ENCODE assay signal across 18 cellular contexts in genomic region chr2:97999536-97999935, GRCh38. TPM values are rescaled to one million over a fixed set of nuclear protein-coding genes. Genes with fewer than 3 reads are reported as not detected.
DNase-seq lines count a peak whose midpoint lies in the region; ATAC-seq, FAIRE-seq and TF ChIP-seq lines count a peak whose summit lies in the region.
"Had no signal": no experiment of that assay in that cellular context is flagged by ENCODE, and none has a peak within 500 bp of the region (broad histone marks: within the 10 kb centered on the region; RNA-seq: fewer than 3 reads in every experiment).

No MANE protein-coding gene starts in this region.

- peaks cover 14% of the 10 kb centered on the region for H3K27me3 Mint-ChIP-seq in activated CD4-positive, alpha-beta T cell treated with anti-CD3 and anti-CD28 coated beads, Interleukin-2, amount 10 ng/mL, durations not matched to agents 24 days and 14 days
- H3K27me3 Mint-ChIP-seq in activated CD4-positive, alpha-beta T cell treated with anti-CD3 and anti-CD28 coated beads for 36 hours = no peaks in the 10 kb centered on the region
- H3K27me3 Mint-ChIP-seq: B cell, IgD-negative memory B cell had no signal

- H3K36me3 Mint-ChIP-seq in activated CD4-positive, alpha-beta T cell treated with anti-CD3 and anti-CD28 coated beads, Interleukin-2, amount 10 ng/mL, durations not matched to agents 24 days and 14 days (ENCODE audit: low read depth) = peaks cover 2% of the 10 kb centered on the region
- no peaks in the 10 kb centered on the region for H3K36me3 Mint-ChIP-seq in activated CD4-positive, alpha-beta T cell treated with anti-CD3 and anti-CD28 coated beads for 36 hours (ENCODE audit: low read depth)
- H3K36me3 Mint-ChIP-seq: CD4-positive, CD25-positive, alpha-beta regulatory T cell; IgD-negative memory B cell had no signal

- TF ChIP-seq CTCF in K562 (IDR thresholded peaks at IDR 0.05 in 2 of 3, conservative IDR thresholded peaks at IDR 0.05 in 1 of 3; ENCODE audit: insufficient read depth in 2 of 3, low read depth in 1 of 3, low read length in 3 of 3) = no peak

- intact Hi-C loops in activated CD4-positive, alpha-beta T cell treated with anti-CD3 and anti-CD28 coated beads, Interleukin-2, amount 10 ng/mL, durations not matched to agents 24 days and 14 days (cut with micrococcal nuclease) = loop anchor here (5.0 to 10.0 kb wide), 2 partner anchors 37 to 285 kb away; partner anchors contain the start of gene ZAP70
- intact Hi-C loops in activated CD4-positive, alpha-beta T cell treated with anti-CD3 and anti-CD28 coated beads for 36 hours (cut with DNase I, micrococcal nuclease) = loop anchor here (5.0 to 10.0 kb wide), 6 partner anchors 145 to 1335 kb away; partner anchors contain the start of genes COA5 (in 1 of the 2), EIF5B (in 1 of the 2), LIPT1 (in 1 of the 2) and TSGA10 (in 1 of the 2)
- intact Hi-C loops in K562 (cut with micrococcal nuclease) = no loop called here

- no peak for TF ChIP-seq RAD21 in K562 (CRISPR knock-in tag; conservative IDR thresholded peaks at IDR 0.05 in 1 of 2, IDR thresholded peaks at IDR 0.05 in 1 of 2)

- no peak for TF ChIP-seq EP300 in K562 (IDR thresholded peaks at IDR 0.05; ENCODE audit: low read length)

- no peak overlapping the region for H3K27ac Mint-ChIP-seq in activated CD4-positive, alpha-beta T cell treated with anti-CD3 and anti-CD28 coated beads, Interleukin-2, amount 10 ng/mL, durations not matched to agents 24 days and 14 days
- no peak overlapping the region for H3K27ac Mint-ChIP-seq in activated CD4-positive, alpha-beta T cell treated with anti-CD3 and anti-CD28 coated beads for 36 hours
- H3K27ac Mint-ChIP-seq: B cell; CD4-positive, CD25-positive, alpha-beta regulatory T cell had no signal

- BruUV-seq in K562 (replicated peaks; lab: Mats Ljungman, UMichigan) = no TSS peak

- no peak overlapping the region for H3K4me3 Mint-ChIP-seq in activated CD4-positive, alpha-beta T cell treated with anti-CD3 and anti-CD28 coated beads, Interleukin-2, amount 10 ng/mL, durations not matched to agents 24 days and 14 days
- no peak overlapping the region for H3K4me3 Mint-ChIP-seq in activated CD4-positive, alpha-beta T cell treated with anti-CD3 and anti-CD28 coated beads for 36 hours
- H3K4me3 Mint-ChIP-seq: B cell had no signal

- H3K79me2 ChIP-seq in K562 (ENCODE audit: control insufficient read depth, insufficient read depth, low read length) = peaks cover 10% of the 10 kb centered on the region

- H4K20me1 ChIP-seq in K562 (replicated peaks; ENCODE audit: control insufficient read depth, insufficient read depth, low read length) = no peaks in the 10 kb centered on the region

- in situ Hi-C loops in K562 (cut with MboI) = no loop called here

- POLR2A ChIA-PET in activated CD4-positive, alpha-beta T cell treated with anti-CD3 and anti-CD28 coated beads for 36 hours (lab: Charles Lee) = no interaction called here
- POLR2A ChIA-PET in K562 (lab: Yijun Ruan, JAX) = no interaction called here

- H3K27me3 ChIP-seq in K562 (ENCODE audit: control insufficient read depth in 2 of 2, insufficient read depth in 2 of 2, low read length in 2 of 2) = no peaks in the 10 kb centered on the region

- H3K4me2 ChIP-seq in K562 (ENCODE audit: insufficient read depth, low read length) = no peak overlapping the region
- H3K4me2 ChIP-seq: BLaER1 treated with 17β-estradiol and CSF1 and Interleukin-3, amounts not matched to agents 10 nM and 100 nM had no signal

- H3K27ac ChIP-seq in K562 (ENCODE audit: extremely low read depth, low read depth, low read length) = no peak overlapping the region
- H3K27ac ChIP-seq: BLaER1 treated with 17β-estradiol and CSF1 and Interleukin-3, amounts not matched to agents 10 nM and 100 nM; GM23248; HL-60 had no signal

- no peak for TF ChIP-seq POLR2A in GM12892 (IDR thresholded peaks at IDR 0.05; ENCODE audit: low read depth, low read length)
- no peak for TF ChIP-seq POLR2A in K562 (conservative IDR thresholded peaks at IDR 0.05)

- peaks cover 0 to 12% of the 10 kb centered on the region in 2 experiments; a peak in 4 of 5 replicates for H3K4me1 ChIP-seq in K562 (replicated peaks in 1 of 2; ENCODE audit: control insufficient read depth in 2 of 2, insufficient read depth in 2 of 2, low read length in 2 of 2)

- no peak overlapping the region for H3K9ac ChIP-seq in K562 (ENCODE audit: insufficient read depth in 1 of 2, low read depth in 2 of 2, low read length in 2 of 2)
- H3K9ac ChIP-seq: BLaER1 treated with 17β-estradiol and CSF1 and Interleukin-3, amounts not matched to agents 10 nM and 100 nM; GM23248 had no signal

- H2AFZ ChIP-seq in K562 (ENCODE audit: low read depth, low read length) = peak overlapping the region; percentile 49; the same call in 1 of the 2 replicates
- H2AFZ ChIP-seq: GM23248 had no signal

- no peak overlapping the region for H3K4me3 ChIP-seq in K562
- H3K4me3 ChIP-seq: BLaER1 treated with 17β-estradiol and CSF1 and Interleukin-3, amounts not matched to agents 10 nM and 100 nM; GM23248; HAP-1 had no signal

- H3K9me3 Mint-ChIP-seq in activated CD4-positive, alpha-beta T cell treated with anti-CD3 and anti-CD28 coated beads, Interleukin-2, amount 10 ng/mL, durations not matched to agents 24 days and 14 days = no peaks in the 10 kb centered on the region
- no peaks in the 10 kb centered on the region for H3K9me3 Mint-ChIP-seq in activated CD4-positive, alpha-beta T cell treated with anti-CD3 and anti-CD28 coated beads for 36 hours (ENCODE audit: low read depth)
- H3K9me3 Mint-ChIP-seq: CD4-positive, CD25-positive, alpha-beta regulatory T cell; IgD-negative memory B cell had no signal

- no peak for ATAC-seq in activated CD4-positive, alpha-beta T cell treated with anti-CD3 and anti-CD28 coated beads for 36 hours
- no peak for ATAC-seq in K562
- no peak for ATAC-seq in HG03097 (IDR thresholded peaks at IDR 0.05; ENCODE audit: low FRiP score, unreplicated experiment)

- no peaks in the 10 kb centered on the region for H3K36me3 ChIP-seq in K562 (ENCODE audit: control insufficient read depth, insufficient read depth, low read length)
- H3K36me3 ChIP-seq: BLaER1 treated with 17β-estradiol and CSF1 and Interleukin-3, amounts not matched to agents 10 nM and 100 nM; HAP-1 had no signal

- DNase-seq in activated CD4-positive, alpha-beta T cell treated with anti-CD3 and anti-CD28 coated beads, Interleukin-2, amount 10 ng/mL, durations not matched to agents 24 days and 14 days = peak; percentile 53
- no peak for DNase-seq in activated CD4-positive, alpha-beta T cell treated with anti-CD3 and anti-CD28 coated beads for 36 hours
- no peak for DNase-seq in GM12892 (ENCODE audit: insufficient read length)
- no peak for DNase-seq in K562 (ENCODE audit: extremely low read depth in 1 of 4, low spot score in 3 of 4)
- DNase-seq in NCI-H226 = no peak
- DNase-seq: Caco-2; CD4-positive, CD25-positive, alpha-beta regulatory T cell; GM23248 had no signal

- peaks cover 6% of the 10 kb centered on the region for H3K4me1 Mint-ChIP-seq in activated CD4-positive, alpha-beta T cell treated with anti-CD3 and anti-CD28 coated beads, Interleukin-2, amount 10 ng/mL, durations not matched to agents 24 days and 14 days
- peaks cover 6% of the 10 kb centered on the region for H3K4me1 Mint-ChIP-seq in activated CD4-positive, alpha-beta T cell treated with anti-CD3 and anti-CD28 coated beads for 36 hours

- 43% methylated on average over 3 of the region's 3 CpGs for WGBS in K562 (ENCODE audit: insufficient coverage, low coverage, missing lambda C conversion rate)

- CTCF ChIA-PET in activated CD4-positive, alpha-beta T cell treated with anti-CD3 and anti-CD28 coated beads for 36 hours (lab: Charles Lee) = no interaction called here
- CTCF ChIA-PET in K562 (lab: Yijun Ruan, JAX; ENCODE audit: low intra/inter-chr PET ratio) = no interaction called here

- H3K9me3 ChIP-seq in K562 (replicated peaks; ENCODE audit: control insufficient read depth, insufficient read depth, low read depth, low read length) = no peaks in the 10 kb centered on the region
- H3K9me3 ChIP-seq: BLaER1 treated with 17β-estradiol and CSF1 and Interleukin-3, amounts not matched to agents 10 nM and 100 nM; Caco-2; HAP-1 had no signal

- H3K9me1 ChIP-seq in K562 (ENCODE audit: control insufficient read depth, insufficient read depth, low read length) = no peaks in the 10 kb centered on the region

- FAIRE-seq in GM12892 (lab: Jason Lieb, UNC) = peak; percentile 42
- FAIRE-seq in K562 (lab: Jason Lieb, UNC) = no peak
- FAIRE-seq: D721Med, G401.6, GM12891, GM18507 had no signal

TF ChIP-seq in K562, 482 proteins besides CTCF, POLR2A, EP300 and RAD21 (continues in another document):
- TF ChIP-seq GABPA (tag; conservative IDR thresholded peaks at IDR 0.05; ENCODE audit: low read depth) (no peak), ZNF431 (CRISPR knock-in tag; IDR thresholded peaks at IDR 0.05) (no peak), CBX8 (IDR thresholded peaks at IDR 0.05; ENCODE audit: borderline replicate concordance, extremely low read depth, low read depth, low read length, poor library complexity, severe bottlenecking) (no peak), ZNF668 (CRISPR knock-in tag; IDR thresholded peaks at IDR 0.05) (no peak), HMG20A (CRISPR knock-in tag; conservative IDR thresholded peaks at IDR 0.05) (no peak), TBL1XR1 (IDR thresholded peaks at IDR 0.05; ENCODE audit: low read length in 2 of 2) (no peak), NFRKB (IDR thresholded peaks at IDR 0.05; ENCODE audit: low read depth) (no peak)

RNA-seq across cellular contexts. Expression of gene TMEM131, which starts 3.8 kb away (rescaled TPM):
- total RNA-seq in activated CD4-positive, alpha-beta T cell treated with anti-CD3 and anti-CD28 coated beads, Interleukin-2, amount 10 ng/mL, durations not matched to agents 24 days and 14 days = 41.7 and 44.1 TPM in 2 replicates
- total RNA-seq in activated CD4-positive, alpha-beta T cell treated with anti-CD3 and anti-CD28 coated beads for 36 hours = 10 to 100 TPM; 25.8 to 32.5 TPM
- 24.6 TPM for polyA plus RNA-seq in GM12892 (2012; ENCODE audit: missing spikeins)
- total RNA-seq in K562 (2011; cell fraction: chromatin; rRNA removed; ENCODE audit: low replicate concordance) = 56.9 and 132 TPM in 2 replicates
- 27.5 and 28.5 TPM in 2 replicates for total RNA-seq in K562 (2011; cell fraction: nucleolus; rRNA removed)
- 54.1 and 66.5 TPM in 2 replicates for total RNA-seq in K562 (2011; cell fraction: nucleoplasm; rRNA removed)
- 6.6 and 8.2 TPM in 2 replicates for total RNA-seq in K562 (2014; rRNA removed)
- 11.2 and 12.4 TPM in 2 replicates for total RNA-seq in K562 (2014; rRNA removed; fragmentation: Illumina TruSeq; extraction: Trizol)
- 13.6 and 14.6 TPM in 2 replicates for total RNA-seq in K562 (2015; rRNA removed; fragmentation: Illumina TruSeq; extraction: Trizol)
- total RNA-seq in K562 (2021) = 20.4 and 22.1 TPM in 2 replicates
- polyA plus RNA-seq in K562 (2011; rRNA removed) = 11.3 and 16.0 TPM in 2 replicates
- polyA plus RNA-seq in K562 (2011; cell fraction: cytosol; rRNA removed) = 6.2 and 8.7 TPM in 2 replicates
- polyA plus RNA-seq in K562 (2011; cell fraction: nucleus; rRNA removed) = 53.6 and 59.0 TPM in 2 replicates
- 13.3 and 19.4 TPM in 2 replicates for polyA plus RNA-seq in K562 (2012)
- polyA plus RNA-seq in K562 (2014; fragmentation: Illumina TruSeq; extraction: Trizol) = 17.6 and 21.1 TPM in 2 replicates
- polyA plus RNA-seq in K562 (2014; fragmentation: Nextera tagmentation; extraction: Ambion mirVana) = 1 to 10 TPM; 2.5 to 2.8 TPM
- polyA plus RNA-seq in K562 (2014; rRNA removed) = 14.3 and 15.6 TPM in 2 replicates
- polyA minus RNA-seq in K562 (2011; rRNA and poly(A)+ RNA removed) = 32.2 and 35.7 TPM in 2 replicates
- 9.0 and 13.8 TPM in 2 replicates for polyA minus RNA-seq in K562 (2011; cell fraction: cytosol; rRNA and poly(A)+ RNA removed)
- polyA minus RNA-seq in K562 (2011; cell fraction: nucleus; rRNA and poly(A)+ RNA removed) = 29.2 and 61.2 TPM in 2 replicates
